12 cellular contexts compared by ENCODE assay signal in genomic region chr6:135030056-135030473, GRCh38. TPM values are rescaled to one million over a fixed set of nuclear protein-coding genes. Genes with fewer than 3 reads are reported as not detected.
DNase-seq lines count a peak whose midpoint lies in the region; ATAC-seq and TF ChIP-seq lines count a peak whose summit lies in the region.
"Had no signal": no experiment of that assay in that cellular context is flagged by ENCODE, and none has a peak within 500 bp of the region (broad histone marks: within the 10 kb centered on the region; RNA-seq: fewer than 3 reads in every experiment).

No MANE protein-coding gene starts in this region.

- peak; percentile 92 for ATAC-seq in HG03521 (IDR thresholded peaks at IDR 0.05; ENCODE audit: unreplicated experiment)
- peak; percentile 79 to 95 for ATAC-seq in stimulated activated naive B cell treated with anti-CD40 and anti-IgM and Interleukin-4, amounts not matched to agents 10 μg/mL and 1 μg/mL and 100 μg/mL, for 72 hours (replicated peaks)
- ATAC-seq: right cardiac atrium had no signal

- H2BK120ac ChIP-seq in H9 (ENCODE audit: low read depth, low read length, poor library complexity, severe bottlenecking), result no peak overlapping the region

- H3K9ac ChIP-seq in H9 (ENCODE audit: extremely low read depth, insufficient read length, low read length), result no peak overlapping the region

- no peak overlapping the region for H3K56ac ChIP-seq in H9 (ENCODE audit: insufficient read length, low read depth, low read length)

- no peak overlapping the region for H3K27ac ChIP-seq in H9 (ENCODE audit: insufficient read length, low read depth, low read length)
- H3K27ac ChIP-seq: WERI-Rb-1 had no signal

- H2BK5ac ChIP-seq in H9 (ENCODE audit: insufficient read length, low read length), result no peak overlapping the region

- intact Hi-C loops in activated naive CD4-positive, alpha-beta T cell treated with anti-CD3 and anti-CD28 coated beads for 36 hours (cut with micrococcal nuclease), result loop anchor here (1.0 kb wide), 8 partner anchors 8 to 133 kb away; partner anchors contain the start of gene HBS1L

- H3T11ph ChIP-seq in H9 (ENCODE audit: low read length), result no peak overlapping the region

- no peak overlapping the region for H2AK5ac ChIP-seq in H9 (ENCODE audit: insufficient read length, low read length)

- H3K27me3 ChIP-seq in H9 (ENCODE audit: insufficient read depth, low read length), result no peaks in the 10 kb centered on the region

- H4K20me1 ChIP-seq in H9 (ENCODE audit: control insufficient read depth, insufficient read depth, insufficient read length), result no peaks in the 10 kb centered on the region

- no peaks in the 10 kb centered on the region for H3K79me2 ChIP-seq in H9 (ENCODE audit: insufficient read depth, low read length)

- no peaks in the 10 kb centered on the region for H3K9me3 Mint-ChIP-seq in activated naive CD4-positive, alpha-beta T cell treated with anti-CD3 and anti-CD28 coated beads for 36 hours
- H3K9me3 Mint-ChIP-seq in H9, result no peaks in the 10 kb centered on the region
- no peaks in the 10 kb centered on the region for H3K9me3 Mint-ChIP-seq in stimulated activated naive B cell treated with anti-CD40 and anti-IgM and Interleukin-4, amounts not matched to agents 10 μg/mL and 1 μg/mL and 100 μg/mL, for 72 hours

- no peak overlapping the region for H3K4ac ChIP-seq in H9 (ENCODE audit: low read depth, low read length)

- no peak overlapping the region for H2BK20ac ChIP-seq in H9 (ENCODE audit: low read depth, low read length, poor library complexity, severe bottlenecking)

- no peak overlapping the region for H3K4me2 ChIP-seq in H9 (ENCODE audit: insufficient read depth, insufficient read length, low read length)

- no peak for TF ChIP-seq CTCF in H9 (conservative IDR thresholded peaks at IDR 0.05)

- H3K79me1 ChIP-seq in H9 (ENCODE audit: insufficient read depth, low read depth, low read length, poor library complexity, severe bottlenecking), result no peaks in the 10 kb centered on the region

- H2BK15ac ChIP-seq in H9 (ENCODE audit: low read depth, low read length), result no peak overlapping the region

- H3K4me1 ChIP-seq in H9 (ENCODE audit: insufficient read depth, low read length), result 0 out of 2 replicates have a peak, but pooled peaks cover 2% of the 10 kb centered on the region

- H3K27ac Mint-ChIP-seq in activated naive CD4-positive, alpha-beta T cell treated with anti-CD3 and anti-CD28 coated beads for 36 hours, result peak overlapping the region; percentile 71
- peak overlapping the region in 2 of 3 experiments; percentile 1 to 65; a peak in 3 of 7 replicates for H3K27ac Mint-ChIP-seq in H9
- no peak overlapping the region for H3K27ac Mint-ChIP-seq in stimulated activated naive B cell treated with anti-CD40 and anti-IgM and Interleukin-4, amounts not matched to agents 10 μg/mL and 1 μg/mL and 100 μg/mL, for 72 hours

- CTCF ChIA-PET in activated naive CD4-positive, alpha-beta T cell treated with anti-CD3 and anti-CD28 coated beads for 36 hours (lab: Charles Lee), result no interaction called here

- H3K36me3 Mint-ChIP-seq in activated naive CD4-positive, alpha-beta T cell treated with anti-CD3 and anti-CD28 coated beads for 36 hours (ENCODE audit: low read depth), result peaks cover 36% of the 10 kb centered on the region
- peaks cover 5 to 20% (median 13%) of the 10 kb centered on the region in 3 experiments; a peak in 5 of 7 replicates for H3K36me3 Mint-ChIP-seq in H9 (ENCODE audit: insufficient read depth in 1 of 3, low read depth in 3 of 3)
- H3K36me3 Mint-ChIP-seq in stimulated activated naive B cell treated with anti-CD40 and anti-IgM and Interleukin-4, amounts not matched to agents 10 μg/mL and 1 μg/mL and 100 μg/mL, for 72 hours, result peaks cover 29 to 51% of the 10 kb centered on the region in 2 donors

- no peaks in the 10 kb centered on the region for H3K9me3 ChIP-seq in H9 (ENCODE audit: control insufficient read depth, low read depth, low read length)

- no peak overlapping the region for H4K8ac ChIP-seq in H9 (replicated peaks; ENCODE audit: insufficient read length, low read depth, low read length)

- no peak overlapping the region for H2BK12ac ChIP-seq in H9 (ENCODE audit: insufficient read length, low read depth, low read length)

- H4K91ac ChIP-seq in H9 (ENCODE audit: insufficient read length, low read depth, low read length), result no peak overlapping the region

- WGBS in H9 (ENCODE audit: extremely low coverage, insufficient read length, low lambda C conversion rate), result no CpG with 5 or more reads among the region's 3 CpGs

- H3K4me3 Mint-ChIP-seq in activated naive CD4-positive, alpha-beta T cell treated with anti-CD3 and anti-CD28 coated beads for 36 hours, result peak overlapping the region; percentile 10
- no peak overlapping the region for H3K4me3 Mint-ChIP-seq in H9
- peak overlapping the region; percentile 1 for H3K4me3 Mint-ChIP-seq in stimulated activated naive B cell treated with anti-CD40 and anti-IgM and Interleukin-4, amounts not matched to agents 10 μg/mL and 1 μg/mL and 100 μg/mL, for 72 hours

- no peaks in the 10 kb centered on the region for H3K27me3 Mint-ChIP-seq in activated naive CD4-positive, alpha-beta T cell treated with anti-CD3 and anti-CD28 coated beads for 36 hours (ENCODE audit: low read depth)
- no peaks in the 10 kb centered on the region for H3K27me3 Mint-ChIP-seq in H9 (ENCODE audit: low read depth)
- H3K27me3 Mint-ChIP-seq in stimulated activated naive B cell treated with anti-CD40 and anti-IgM and Interleukin-4, amounts not matched to agents 10 μg/mL and 1 μg/mL and 100 μg/mL, for 72 hours, result no peaks in the 10 kb centered on the region

- no peak overlapping the region for H3K14ac ChIP-seq in H9 (ENCODE audit: insufficient read depth, low read length)

- no peaks in the 10 kb centered on the region for H3K23me2 ChIP-seq in H9 (ENCODE audit: insufficient read length, low read depth, low read length, poor library complexity, severe bottlenecking)

- in situ Hi-C loops in ACHN (cut with HindIII; ENCODE audit: low pct_ligation_motif_present, low pct_unique_long_range_greater_than_20kb, low sequenced_read_pairs), result no loop called here

- H3K18ac ChIP-seq in H9 (ENCODE audit: insufficient read length, low read depth, low read length), result no peak overlapping the region

- no peak overlapping the region for H4K5ac ChIP-seq in H9 (ENCODE audit: insufficient read length, low read depth, low read length)

- no peak overlapping the region for H3K23ac ChIP-seq in H9 (ENCODE audit: insufficient read length, low read depth, low read length)

- peaks cover 63% of the 10 kb centered on the region for H3K4me1 Mint-ChIP-seq in activated naive CD4-positive, alpha-beta T cell treated with anti-CD3 and anti-CD28 coated beads for 36 hours (ENCODE audit: low read depth)
- H3K4me1 Mint-ChIP-seq in H9, result peaks cover 14 to 23% of the 10 kb centered on the region in 2 experiments
- H3K4me1 Mint-ChIP-seq in stimulated activated naive B cell treated with anti-CD40 and anti-IgM and Interleukin-4, amounts not matched to agents 10 μg/mL and 1 μg/mL and 100 μg/mL, for 72 hours, result peaks cover 10 to 36% of the 10 kb centered on the region in 2 donors

- no peak overlapping the region for H2AFZ ChIP-seq in H9 (ENCODE audit: low read length)

- peak; percentile 18 for DNase-seq in activated naive CD4-positive, alpha-beta T cell treated with anti-CD3 and anti-CD28 coated beads for 36 hours
- no peak for DNase-seq in activated naive CD4-positive, alpha-beta T cell (lab: John Stamatoyannopoulos, UW)
- DNase-seq in H9 (no peak), NCI-H1930 (lab: John Stamatoyannopoulos, UW) (no peak), NCI-H1436 treated with DMSO at 0.1 percent for 48 hours (lab: John Stamatoyannopoulos, UW) (no peak), ACHN (no peak)
- no peak for DNase-seq in stimulated activated naive B cell treated with anti-CD40 and anti-IgM and Interleukin-4, amounts not matched to agents 10 μg/mL and 1 μg/mL and 100 μg/mL, for 72 hours
- DNase-seq: GOT3, kidney glomerular epithelial cell, right cardiac atrium, WERI-Rb-1 had no signal

RNA-seq across cellular contexts. Expression of gene HBS1L, which starts 24.6 kb away (rescaled TPM):
- total RNA-seq in activated naive CD4-positive, alpha-beta T cell treated with anti-CD3 and anti-CD28 coated beads for 36 hours, result 100 to 1,000 TPM; 150 to 153 TPM
- total RNA-seq in H9 (2021), result 104 and 110 TPM in 2 replicates

Comparison
In these comparisons a context has a peak if more than half of its experiments do, and no peak if none do; other contexts are left out.
1. H3K4me3 Mint-ChIP-seq: peak in activated naive CD4-positive, alpha-beta T cell treated with anti-CD3 and anti-CD28 coated beads for 36 hours (single experiment) and stimulated activated naive B cell treated with anti-CD40 and anti-IgM and Interleukin-4, amounts not matched to agents 10 μg/mL and 1 μg/mL and 100 μg/mL, for 72 hours (2 of 2); none in H9 (0 of 2).